In the genomic region with DNA sequence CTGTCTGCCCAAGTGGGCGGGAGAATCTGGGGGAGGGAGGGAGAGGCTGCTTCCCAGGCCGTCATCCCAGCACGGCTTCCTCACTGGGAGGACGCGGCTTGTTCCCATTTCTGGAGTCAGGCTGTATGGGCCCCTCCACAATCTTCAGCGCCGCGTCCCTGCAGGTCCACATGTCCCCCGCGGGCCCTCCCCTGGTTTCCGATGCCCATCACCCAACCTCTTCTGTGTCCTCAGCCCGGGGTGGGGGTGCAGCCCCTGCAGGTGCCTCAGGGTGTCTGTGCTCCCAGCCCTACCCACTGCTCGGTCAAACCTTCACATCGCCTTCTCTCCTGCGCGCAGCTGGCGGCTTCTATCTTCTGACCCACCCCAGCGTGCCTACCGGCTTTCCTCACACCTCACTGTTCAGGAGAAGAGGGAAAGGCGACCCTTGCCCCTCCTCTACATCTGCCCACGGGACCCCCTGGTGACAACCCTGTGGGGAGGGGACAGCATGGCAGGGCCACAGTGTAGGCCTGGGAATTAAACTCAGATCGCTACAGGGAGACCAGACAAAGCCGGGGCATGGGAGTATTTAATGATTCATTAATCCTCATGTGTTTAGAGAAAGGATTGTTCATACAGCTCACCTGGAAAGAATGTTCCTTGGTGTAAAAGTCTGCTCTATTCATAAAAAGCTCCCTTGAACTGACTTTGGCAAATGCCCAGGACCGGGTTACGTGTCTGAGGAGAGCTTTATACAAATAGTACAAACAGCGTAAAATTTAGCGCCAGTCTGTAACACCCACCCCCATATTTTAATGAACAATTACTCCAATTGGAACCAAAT, we compare ENCODE assay signal across 19 cellular contexts.
DNase-seq lines count a peak whose midpoint lies in the region; FAIRE-seq and TF ChIP-seq lines count a peak whose summit lies in the region.
"Had no signal": no experiment of that assay in that cellular context is flagged by ENCODE, and none has a peak within 500 bp of the region (broad histone marks: within the 10 kb centered on the region; RNA-seq: fewer than 3 reads in every experiment).

No MANE protein-coding gene starts in this region.

- dilution Hi-C loops in keratinocyte (cut with MboI; ENCODE audit: extremely low pct_ligation_motif_present, low sequenced_read_pairs) = no loop called here

- H3K4me3 ChIP-seq in astrocyte of the cerebellum (ENCODE audit: low read depth, low read length) (no peak overlapping the region), keratinocyte (ENCODE audit: control insufficient read depth in 2 of 3, extremely low read depth in 1 of 3, insufficient read depth in 2 of 3, low read depth in 1 of 3, low read length in 3 of 3) (no peak overlapping the region), smooth muscle cell (no peak overlapping the region)
- H3K4me3 ChIP-seq: cardiac muscle cell, GM23338, transverse colon had no signal

- no peak for FAIRE-seq in keratinocyte (lab: Jason Lieb, UNC)

- peak overlapping the region; percentile 72 for H3K27ac ChIP-seq in keratinocyte (ENCODE audit: control insufficient read depth, insufficient read depth, low read length)
- H3K27ac ChIP-seq in smooth muscle cell (ENCODE audit: low read depth) = peak overlapping the region; percentile 38
- H3K27ac ChIP-seq: cardiac muscle cell, transverse colon had no signal

- 88% methylated on average over 27 of the region's 27 CpGs for WGBS in smooth muscle cell (ENCODE audit: low lambda C conversion rate)

- no peaks in the 10 kb centered on the region for H3K9me1 ChIP-seq in keratinocyte (ENCODE audit: control insufficient read depth, extremely low read depth, insufficient read depth, low read length)

- H3K27me3 ChIP-seq in keratinocyte (ENCODE audit: control insufficient read depth, extremely low read depth, insufficient read depth, low read length) (no peaks in the 10 kb centered on the region), smooth muscle cell (ENCODE audit: low read depth) (no peaks in the 10 kb centered on the region)
- H3K27me3 ChIP-seq: cardiac muscle cell, transverse colon had no signal

- no peaks in the 10 kb centered on the region for H3K36me3 ChIP-seq in keratinocyte (ENCODE audit: control insufficient read depth in 2 of 2, extremely low read depth in 1 of 2, insufficient read depth in 2 of 2, low read length in 2 of 2)
- no peaks in the 10 kb centered on the region for H3K36me3 ChIP-seq in smooth muscle cell (ENCODE audit: low read depth)
- H3K36me3 ChIP-seq: cardiac muscle cell, transverse colon had no signal

- H3K4me2 ChIP-seq in keratinocyte (ENCODE audit: control insufficient read depth, extremely low read depth, insufficient read depth, low read depth, low read length) (no peak overlapping the region), smooth muscle cell (no peak overlapping the region)
- H3K4me2 ChIP-seq: GM23338 had no signal

- in situ Hi-C loops in astrocyte of the cerebellum (cut with HindIII; ENCODE audit: low sequenced_read_pairs) = no loop called here

- H3K79me2 ChIP-seq in keratinocyte (ENCODE audit: control insufficient read depth, insufficient read depth, low read length) (no peaks in the 10 kb centered on the region), smooth muscle cell (ENCODE audit: low read depth) (no peaks in the 10 kb centered on the region)

- H2AFZ ChIP-seq in keratinocyte (ENCODE audit: control insufficient read depth, low read length) = no peak overlapping the region
- no peak overlapping the region for H2AFZ ChIP-seq in smooth muscle cell (ENCODE audit: low read depth)
- H2AFZ ChIP-seq: GM23338 had no signal

- H4K20me1 ChIP-seq in keratinocyte (ENCODE audit: control insufficient read depth, extremely low read depth, insufficient read depth, low read length) (no peaks in the 10 kb centered on the region), smooth muscle cell (ENCODE audit: low read depth) (no peaks in the 10 kb centered on the region)

- peak; percentile 12 for DNase-seq in LoVo (ENCODE audit: low spot score)
- peak; percentile 45 for DNase-seq in astrocyte of the cerebellum (ENCODE audit: low read depth)
- peak; percentile 11 for DNase-seq in keratinocyte (ENCODE audit: low read depth, low spot score)
- DNase-seq in smooth muscle cell (lab: John Stamatoyannopoulos, UW; ENCODE audit: unreplicated experiment) = no peak
- no peak for DNase-seq in SIG-M5 treated with dmso at 0.1 percent for 504 hours (lab: John Stamatoyannopoulos, UW; ENCODE audit: unreplicated experiment)
- DNase-seq in NCI-H2171 (lab: John Stamatoyannopoulos, UW) = no peak
- DNase-seq in islet precursor cell = no peak
- DNase-seq in foreskin melanocyte = no peak
- DNase-seq: activated CD4-positive, alpha-beta T cell treated with anti-CD3 and anti-CD28 coated beads, Interleukin-2, amount 10 ng/mL, durations not matched to agents 7 days and 5 days; activated naive CD8-positive, alpha-beta T cell treated with anti-CD3 and anti-CD28 coated beads, Interleukin-2, amount 10 ng/mL, durations not matched to agents 7 days and 5 days; hippocampal formation; KBM-7; naive B cell; NCI-H2107; NCI-H524 treated with DMSO at 0.1 percent for 48 hours; Right ventricle myocardium superior; transverse colon had no signal

- no peaks in the 10 kb centered on the region for H3K4me1 ChIP-seq in keratinocyte (ENCODE audit: control insufficient read depth, extremely low read depth, insufficient read depth, low read length)
- H3K4me1 ChIP-seq in smooth muscle cell (ENCODE audit: low read depth) = no peaks in the 10 kb centered on the region
- H3K4me1 ChIP-seq: transverse colon had no signal

- H3K9me3 ChIP-seq in keratinocyte (ENCODE audit: control insufficient read depth, low read depth, low read length) (no peaks in the 10 kb centered on the region), smooth muscle cell (replicated peaks; ENCODE audit: low read depth) (no peaks in the 10 kb centered on the region)

- H3F3A ChIP-seq in smooth muscle cell (ENCODE audit: low read depth) = no peaks in the 10 kb centered on the region

- H3K9ac ChIP-seq in keratinocyte (ENCODE audit: control insufficient read depth, extremely low read depth, insufficient read depth, low read length) (no peak overlapping the region), smooth muscle cell (ENCODE audit: low read depth) (no peak overlapping the region)

- TF ChIP-seq CTCF in astrocyte of the cerebellum (IDR thresholded peaks at IDR 0.05; ENCODE audit: low read depth, low read length, missing control alignments) (no peak), keratinocyte (optimal IDR thresholded peaks at IDR 0.05 in 1 of 3, IDR thresholded peaks at IDR 0.05 in 1 of 3, conservative IDR thresholded peaks at IDR 0.05 in 1 of 3; ENCODE audit: extremely low read depth in 1 of 3, insufficient read depth in 2 of 3, low read length in 3 of 3) (no peak), smooth muscle cell (IDR thresholded peaks at IDR 0.05; ENCODE audit: borderline replicate concordance, insufficient read depth, poor library complexity, severe bottlenecking) (no peak)

Comparison
In these comparisons a context has a peak if more than half of its experiments do, and no peak if none do; other contexts are left out.
1. DNase-seq: peak in LoVo (single experiment), astrocyte of the cerebellum (single experiment) and keratinocyte (single experiment); none in smooth muscle cell (single experiment), SIG-M5 treated with dmso at 0.1 percent for 504 hours (single experiment), NCI-H2171 (single experiment), islet precursor cell (single experiment) and foreskin melanocyte (single experiment).